ENCODE assay signal across 1 cellular context in the genomic region with DNA sequence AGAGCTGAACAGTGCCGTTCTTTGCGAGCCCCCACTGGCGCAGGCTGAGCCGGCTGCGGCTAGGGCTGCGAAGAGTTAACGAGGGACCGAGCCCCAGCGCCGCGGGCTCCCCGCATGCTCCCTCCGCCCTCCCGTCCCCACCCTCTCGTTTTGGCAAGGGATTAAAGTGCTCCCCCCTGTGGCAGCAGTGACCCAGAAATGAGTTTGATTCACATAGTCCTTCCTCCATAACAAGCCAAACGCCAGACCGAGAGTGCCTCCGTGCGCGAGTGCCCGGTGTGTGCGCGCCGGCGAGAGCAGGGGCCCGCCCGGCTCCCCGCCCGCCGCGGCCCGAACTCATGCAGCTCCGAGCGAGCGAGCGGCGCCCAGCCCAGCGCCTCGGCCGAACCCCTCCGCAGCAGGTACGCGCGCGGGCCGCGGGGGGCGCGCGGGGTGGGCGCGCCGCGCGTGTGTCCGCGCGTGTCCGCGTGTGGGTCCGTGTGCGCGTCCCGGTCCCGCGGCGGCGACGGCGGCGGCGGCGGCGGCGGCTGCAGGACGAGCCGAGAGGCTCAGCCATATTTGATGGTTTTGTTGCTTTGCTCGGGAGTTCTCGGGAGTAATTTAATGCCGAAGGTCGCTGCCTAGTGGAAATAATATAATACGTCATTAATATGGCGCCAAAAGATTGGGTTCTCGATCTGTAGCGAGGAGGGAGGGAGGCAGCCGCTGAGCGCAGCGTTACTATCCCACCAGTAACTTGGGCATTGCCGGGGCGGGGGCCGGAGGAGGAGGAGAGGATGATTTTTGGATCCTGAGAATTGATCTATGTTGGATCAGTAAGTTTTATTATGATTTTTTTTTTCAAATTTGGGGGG.
A peak's percentile ranks its signal among the peaks of the same experiment; 100 is the strongest.
TF ChIP-seq lines count a peak whose summit lies in the region.

A gene (plus strand): TSS at position 224 of the 854 bp plus-strand sequence. CDS start 22,059 bp downstream, outside the sequence.

TF ChIP-seq in WTC11, 78 proteins besides CTCF, POLR2A, EP300 and RAD21 (continued from another document):
- TF ChIP-seq, protein P1, sequence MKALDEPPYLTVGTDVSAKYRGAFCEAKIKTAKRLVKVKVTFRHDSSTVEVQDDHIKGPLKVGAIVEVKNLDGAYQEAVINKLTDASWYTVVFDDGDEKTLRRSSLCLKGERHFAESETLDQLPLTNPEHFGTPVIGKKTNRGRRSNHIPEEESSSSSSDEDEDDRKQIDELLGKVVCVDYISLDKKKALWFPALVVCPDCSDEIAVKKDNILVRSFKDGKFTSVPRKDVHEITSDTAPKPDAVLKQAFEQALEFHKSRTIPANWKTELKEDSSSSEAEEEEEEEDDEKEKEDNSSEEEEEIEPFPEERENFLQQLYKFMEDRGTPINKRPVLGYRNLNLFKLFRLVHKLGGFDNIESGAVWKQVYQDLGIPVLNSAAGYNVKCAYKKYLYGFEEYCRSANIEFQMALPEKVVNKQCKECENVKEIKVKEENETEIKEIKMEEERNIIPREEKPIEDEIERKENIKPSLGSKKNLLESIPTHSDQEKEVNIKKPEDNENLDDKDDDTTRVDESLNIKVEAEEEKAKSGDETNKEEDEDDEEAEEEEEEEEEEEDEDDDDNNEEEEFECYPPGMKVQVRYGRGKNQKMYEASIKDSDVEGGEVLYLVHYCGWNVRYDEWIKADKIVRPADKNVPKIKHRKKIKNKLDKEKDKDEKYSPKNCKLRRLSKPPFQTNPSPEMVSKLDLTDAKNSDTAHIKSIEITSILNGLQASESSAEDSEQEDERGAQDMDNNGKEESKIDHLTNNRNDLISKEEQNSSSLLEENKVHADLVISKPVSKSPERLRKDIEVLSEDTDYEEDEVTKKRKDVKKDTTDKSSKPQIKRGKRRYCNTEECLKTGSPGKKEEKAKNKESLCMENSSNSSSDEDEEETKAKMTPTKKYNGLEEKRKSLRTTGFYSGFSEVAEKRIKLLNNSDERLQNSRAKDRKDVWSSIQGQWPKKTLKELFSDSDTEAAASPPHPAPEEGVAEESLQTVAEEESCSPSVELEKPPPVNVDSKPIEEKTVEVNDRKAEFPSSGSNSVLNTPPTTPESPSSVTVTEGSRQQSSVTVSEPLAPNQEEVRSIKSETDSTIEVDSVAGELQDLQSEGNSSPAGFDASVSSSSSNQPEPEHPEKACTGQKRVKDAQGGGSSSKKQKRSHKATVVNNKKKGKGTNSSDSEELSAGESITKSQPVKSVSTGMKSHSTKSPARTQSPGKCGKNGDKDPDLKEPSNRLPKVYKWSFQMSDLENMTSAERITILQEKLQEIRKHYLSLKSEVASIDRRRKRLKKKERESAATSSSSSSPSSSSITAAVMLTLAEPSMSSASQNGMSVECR (CRISPR knock-in tag; IDR thresholded peaks at IDR 0.05; ENCODE audit: borderline replicate concordance), result 0 out of 2 replicates have a peak, but pooled peaks have one; percentile 25
- TF ChIP-seq, protein P2, sequence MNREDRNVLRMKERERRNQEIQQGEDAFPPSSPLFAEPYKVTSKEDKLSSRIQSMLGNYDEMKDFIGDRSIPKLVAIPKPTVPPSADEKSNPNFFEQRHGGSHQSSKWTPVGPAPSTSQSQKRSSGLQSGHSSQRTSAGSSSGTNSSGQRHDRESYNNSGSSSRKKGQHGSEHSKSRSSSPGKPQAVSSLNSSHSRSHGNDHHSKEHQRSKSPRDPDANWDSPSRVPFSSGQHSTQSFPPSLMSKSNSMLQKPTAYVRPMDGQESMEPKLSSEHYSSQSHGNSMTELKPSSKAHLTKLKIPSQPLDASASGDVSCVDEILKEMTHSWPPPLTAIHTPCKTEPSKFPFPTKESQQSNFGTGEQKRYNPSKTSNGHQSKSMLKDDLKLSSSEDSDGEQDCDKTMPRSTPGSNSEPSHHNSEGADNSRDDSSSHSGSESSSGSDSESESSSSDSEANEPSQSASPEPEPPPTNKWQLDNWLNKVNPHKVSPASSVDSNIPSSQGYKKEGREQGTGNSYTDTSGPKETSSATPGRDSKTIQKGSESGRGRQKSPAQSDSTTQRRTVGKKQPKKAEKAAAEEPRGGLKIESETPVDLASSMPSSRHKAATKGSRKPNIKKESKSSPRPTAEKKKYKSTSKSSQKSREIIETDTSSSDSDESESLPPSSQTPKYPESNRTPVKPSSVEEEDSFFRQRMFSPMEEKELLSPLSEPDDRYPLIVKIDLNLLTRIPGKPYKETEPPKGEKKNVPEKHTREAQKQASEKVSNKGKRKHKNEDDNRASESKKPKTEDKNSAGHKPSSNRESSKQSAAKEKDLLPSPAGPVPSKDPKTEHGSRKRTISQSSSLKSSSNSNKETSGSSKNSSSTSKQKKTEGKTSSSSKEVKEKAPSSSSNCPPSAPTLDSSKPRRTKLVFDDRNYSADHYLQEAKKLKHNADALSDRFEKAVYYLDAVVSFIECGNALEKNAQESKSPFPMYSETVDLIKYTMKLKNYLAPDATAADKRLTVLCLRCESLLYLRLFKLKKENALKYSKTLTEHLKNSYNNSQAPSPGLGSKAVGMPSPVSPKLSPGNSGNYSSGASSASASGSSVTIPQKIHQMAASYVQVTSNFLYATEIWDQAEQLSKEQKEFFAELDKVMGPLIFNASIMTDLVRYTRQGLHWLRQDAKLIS (CRISPR knock-in tag; IDR thresholded peaks at IDR 0.05; ENCODE audit: borderline replicate concordance), result peak; percentile 86; the same call in 1 of the 2 replicates
- no peak for TF ChIP-seq TCF7 (CRISPR knock-in tag; IDR thresholded peaks at IDR 0.05; ENCODE audit: low read depth)
- TF ChIP-seq TEAD1 (CRISPR knock-in tag; IDR thresholded peaks at IDR 0.05), result peak; percentile 60; the same call in 1 of the 2 replicates
- TF ChIP-seq, protein P3, sequence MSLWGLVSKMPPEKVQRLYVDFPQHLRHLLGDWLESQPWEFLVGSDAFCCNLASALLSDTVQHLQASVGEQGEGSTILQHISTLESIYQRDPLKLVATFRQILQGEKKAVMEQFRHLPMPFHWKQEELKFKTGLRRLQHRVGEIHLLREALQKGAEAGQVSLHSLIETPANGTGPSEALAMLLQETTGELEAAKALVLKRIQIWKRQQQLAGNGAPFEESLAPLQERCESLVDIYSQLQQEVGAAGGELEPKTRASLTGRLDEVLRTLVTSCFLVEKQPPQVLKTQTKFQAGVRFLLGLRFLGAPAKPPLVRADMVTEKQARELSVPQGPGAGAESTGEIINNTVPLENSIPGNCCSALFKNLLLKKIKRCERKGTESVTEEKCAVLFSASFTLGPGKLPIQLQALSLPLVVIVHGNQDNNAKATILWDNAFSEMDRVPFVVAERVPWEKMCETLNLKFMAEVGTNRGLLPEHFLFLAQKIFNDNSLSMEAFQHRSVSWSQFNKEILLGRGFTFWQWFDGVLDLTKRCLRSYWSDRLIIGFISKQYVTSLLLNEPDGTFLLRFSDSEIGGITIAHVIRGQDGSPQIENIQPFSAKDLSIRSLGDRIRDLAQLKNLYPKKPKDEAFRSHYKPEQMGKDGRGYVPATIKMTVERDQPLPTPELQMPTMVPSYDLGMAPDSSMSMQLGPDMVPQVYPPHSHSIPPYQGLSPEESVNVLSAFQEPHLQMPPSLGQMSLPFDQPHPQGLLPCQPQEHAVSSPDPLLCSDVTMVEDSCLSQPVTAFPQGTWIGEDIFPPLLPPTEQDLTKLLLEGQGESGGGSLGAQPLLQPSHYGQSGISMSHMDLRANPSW (CRISPR knock-in tag; conservative IDR thresholded peaks at IDR 0.05; ENCODE audit: low read depth), result no peak
- TF ChIP-seq, protein P4, sequence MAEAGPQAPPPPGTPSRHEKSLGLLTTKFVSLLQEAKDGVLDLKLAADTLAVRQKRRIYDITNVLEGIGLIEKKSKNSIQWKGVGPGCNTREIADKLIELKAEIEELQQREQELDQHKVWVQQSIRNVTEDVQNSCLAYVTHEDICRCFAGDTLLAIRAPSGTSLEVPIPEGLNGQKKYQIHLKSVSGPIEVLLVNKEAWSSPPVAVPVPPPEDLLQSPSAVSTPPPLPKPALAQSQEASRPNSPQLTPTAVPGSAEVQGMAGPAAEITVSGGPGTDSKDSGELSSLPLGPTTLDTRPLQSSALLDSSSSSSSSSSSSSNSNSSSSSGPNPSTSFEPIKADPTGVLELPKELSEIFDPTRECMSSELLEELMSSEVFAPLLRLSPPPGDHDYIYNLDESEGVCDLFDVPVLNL (CRISPR knock-in tag; IDR thresholded peaks at IDR 0.05; ENCODE audit: borderline replicate concordance, low read depth), result no peak
- TF ChIP-seq, protein P5, sequence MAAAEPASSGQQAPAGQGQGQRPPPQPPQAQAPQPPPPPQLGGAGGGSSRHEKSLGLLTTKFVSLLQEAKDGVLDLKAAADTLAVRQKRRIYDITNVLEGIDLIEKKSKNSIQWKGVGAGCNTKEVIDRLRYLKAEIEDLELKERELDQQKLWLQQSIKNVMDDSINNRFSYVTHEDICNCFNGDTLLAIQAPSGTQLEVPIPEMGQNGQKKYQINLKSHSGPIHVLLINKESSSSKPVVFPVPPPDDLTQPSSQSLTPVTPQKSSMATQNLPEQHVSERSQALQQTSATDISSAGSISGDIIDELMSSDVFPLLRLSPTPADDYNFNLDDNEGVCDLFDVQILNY (CRISPR knock-in tag; IDR thresholded peaks at IDR 0.05), result no peak
- TF ChIP-seq, protein P6, sequence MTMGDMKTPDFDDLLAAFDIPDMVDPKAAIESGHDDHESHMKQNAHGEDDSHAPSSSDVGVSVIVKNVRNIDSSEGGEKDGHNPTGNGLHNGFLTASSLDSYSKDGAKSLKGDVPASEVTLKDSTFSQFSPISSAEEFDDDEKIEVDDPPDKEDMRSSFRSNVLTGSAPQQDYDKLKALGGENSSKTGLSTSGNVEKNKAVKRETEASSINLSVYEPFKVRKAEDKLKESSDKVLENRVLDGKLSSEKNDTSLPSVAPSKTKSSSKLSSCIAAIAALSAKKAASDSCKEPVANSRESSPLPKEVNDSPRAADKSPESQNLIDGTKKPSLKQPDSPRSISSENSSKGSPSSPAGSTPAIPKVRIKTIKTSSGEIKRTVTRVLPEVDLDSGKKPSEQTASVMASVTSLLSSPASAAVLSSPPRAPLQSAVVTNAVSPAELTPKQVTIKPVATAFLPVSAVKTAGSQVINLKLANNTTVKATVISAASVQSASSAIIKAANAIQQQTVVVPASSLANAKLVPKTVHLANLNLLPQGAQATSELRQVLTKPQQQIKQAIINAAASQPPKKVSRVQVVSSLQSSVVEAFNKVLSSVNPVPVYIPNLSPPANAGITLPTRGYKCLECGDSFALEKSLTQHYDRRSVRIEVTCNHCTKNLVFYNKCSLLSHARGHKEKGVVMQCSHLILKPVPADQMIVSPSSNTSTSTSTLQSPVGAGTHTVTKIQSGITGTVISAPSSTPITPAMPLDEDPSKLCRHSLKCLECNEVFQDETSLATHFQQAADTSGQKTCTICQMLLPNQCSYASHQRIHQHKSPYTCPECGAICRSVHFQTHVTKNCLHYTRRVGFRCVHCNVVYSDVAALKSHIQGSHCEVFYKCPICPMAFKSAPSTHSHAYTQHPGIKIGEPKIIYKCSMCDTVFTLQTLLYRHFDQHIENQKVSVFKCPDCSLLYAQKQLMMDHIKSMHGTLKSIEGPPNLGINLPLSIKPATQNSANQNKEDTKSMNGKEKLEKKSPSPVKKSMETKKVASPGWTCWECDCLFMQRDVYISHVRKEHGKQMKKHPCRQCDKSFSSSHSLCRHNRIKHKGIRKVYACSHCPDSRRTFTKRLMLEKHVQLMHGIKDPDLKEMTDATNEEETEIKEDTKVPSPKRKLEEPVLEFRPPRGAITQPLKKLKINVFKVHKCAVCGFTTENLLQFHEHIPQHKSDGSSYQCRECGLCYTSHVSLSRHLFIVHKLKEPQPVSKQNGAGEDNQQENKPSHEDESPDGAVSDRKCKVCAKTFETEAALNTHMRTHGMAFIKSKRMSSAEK (CRISPR knock-in tag; IDR thresholded peaks at IDR 0.05; ENCODE audit: borderline replicate concordance), result no peak
- TF ChIP-seq NR1H2 (CRISPR knock-in tag; IDR thresholded peaks at IDR 0.05), result no peak
- TF ChIP-seq PRRX2 (CRISPR knock-in tag; IDR thresholded peaks at IDR 0.05), result no peak; the same call in 1 of the 2 replicates
- peak; percentile 10; the same call in 1 of the 2 replicates for TF ChIP-seq KAT7 (CRISPR knock-in tag; IDR thresholded peaks at IDR 0.05; ENCODE audit: borderline replicate concordance)
- TF ChIP-seq NR3C1 (CRISPR knock-in tag; conservative IDR thresholded peaks at IDR 0.05; ENCODE audit: low read depth), result no peak
- peak; percentile 40; the same call in 1 of the 2 replicates for TF ChIP-seq ZNF671 (CRISPR knock-in tag; IDR thresholded peaks at IDR 0.05)
- TF ChIP-seq HMGA2 (CRISPR knock-in tag; IDR thresholded peaks at IDR 0.05), result no peak
